Comparison of ENCODE assay signal across 14 cellular contexts in the genomic region with DNA sequence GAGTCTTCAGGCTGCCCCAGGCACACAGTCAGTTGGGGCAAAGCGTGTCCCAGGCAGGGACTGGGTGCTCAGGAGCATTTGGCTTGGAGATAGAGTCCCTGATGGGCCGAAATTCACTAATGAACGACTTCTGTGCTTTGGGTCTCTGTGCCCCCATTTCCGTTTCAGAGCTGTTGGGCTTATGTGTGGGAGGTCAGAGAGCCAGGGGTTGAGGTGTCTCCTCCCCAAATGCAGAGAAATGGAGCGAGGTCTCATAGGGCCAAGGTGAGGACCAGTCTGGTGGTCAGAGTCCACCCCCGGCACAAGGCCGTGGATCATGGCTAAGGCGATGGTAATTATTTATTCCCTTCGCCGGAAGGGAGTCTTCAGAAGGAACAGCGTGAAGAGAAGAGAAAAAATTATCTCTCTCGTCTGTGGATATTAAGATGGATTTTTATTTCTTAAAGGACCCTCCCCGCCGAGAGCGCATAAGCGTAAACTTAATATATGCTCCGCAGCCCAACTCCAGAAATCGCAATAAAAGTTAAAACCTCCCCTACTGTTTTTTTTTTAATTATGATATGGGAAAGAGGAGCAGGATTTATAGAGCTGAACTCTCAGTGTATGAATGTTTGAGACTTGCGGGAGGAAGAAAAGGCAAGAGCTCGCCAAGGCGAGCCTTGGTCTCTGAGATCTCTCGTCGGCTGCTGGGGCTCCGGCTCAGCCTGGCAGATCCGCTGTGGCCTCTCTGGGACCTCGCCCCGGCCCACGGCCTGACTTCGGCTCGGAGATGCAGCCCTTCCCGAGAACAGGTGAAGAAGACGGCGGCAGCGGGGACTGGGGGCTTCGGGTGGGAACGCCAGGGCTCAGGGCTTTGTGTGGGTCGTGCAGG. TPM values are rescaled to one million over a fixed set of nuclear protein-coding genes. Genes with fewer than 3 reads are reported as not detected.
DNase-seq lines count a peak whose midpoint lies in the region; ATAC-seq and TF ChIP-seq lines count a peak whose summit lies in the region.
"Had no signal": no experiment of that assay in that cellular context is flagged by ENCODE, and none has a peak within 500 bp of the region (broad histone marks: within the 10 kb centered on the region; RNA-seq: fewer than 3 reads in every experiment).

No MANE protein-coding gene starts in this region.

- H2BK120ac ChIP-seq in H9 (ENCODE audit: low read depth, low read length, poor library complexity, severe bottlenecking), result no peak overlapping the region

- no peak overlapping the region for H3K27ac ChIP-seq in H9 (ENCODE audit: insufficient read length, low read depth, low read length)

- H3K4ac ChIP-seq in H9 (ENCODE audit: low read depth, low read length), result no peak overlapping the region

- no peak overlapping the region for H2BK5ac ChIP-seq in H9 (ENCODE audit: insufficient read length, low read length)

- H3K9me3 Mint-ChIP-seq in CD14-positive monocyte (peaks cover 2 to 64% (median 31%) of the 10 kb centered on the region in 7 donors), H9 (no peaks in the 10 kb centered on the region; a peak in 2 of 5 replicates), chondrocyte (ENCODE audit: low read depth) (no peaks in the 10 kb centered on the region), nephron progenitor cell (no peaks in the 10 kb centered on the region)

- TF ChIP-seq CTCF in CD14-positive monocyte (IDR thresholded peaks at IDR 0.05) (no peak), H9 (conservative IDR thresholded peaks at IDR 0.05) (no peak), chondrocyte (IDR thresholded peaks at IDR 0.05) (no peak), nephron progenitor cell (IDR thresholded peaks at IDR 0.05) (no peak)

- no peak overlapping the region for H3K4me2 ChIP-seq in H9 (ENCODE audit: insufficient read depth, insufficient read length, low read length)

- H3T11ph ChIP-seq in H9 (ENCODE audit: low read length), result no peak overlapping the region

- H2AFZ ChIP-seq in H9 (ENCODE audit: low read length), result no peak overlapping the region

- H3K4me1 Mint-ChIP-seq in CD14-positive monocyte (peaks cover 37% of the 10 kb centered on the region), H9 (peaks cover 7 to 31% of the 10 kb centered on the region in 2 experiments), chondrocyte (ENCODE audit: low read depth) (peaks cover 20% of the 10 kb centered on the region), nephron progenitor cell (peaks cover 57% of the 10 kb centered on the region)

- H3K4me3 Mint-ChIP-seq in CD14-positive monocyte, result peak overlapping the region; percentile 27 to 85
- peak overlapping the region in 1 of 2 experiments; percentile 40; a peak in 1 of 5 replicates for H3K4me3 Mint-ChIP-seq in H9
- peak overlapping the region; percentile 40 for H3K4me3 Mint-ChIP-seq in chondrocyte (ENCODE audit: unreplicated experiment)
- H3K4me3 Mint-ChIP-seq in nephron progenitor cell, result peak overlapping the region; percentile 98

- peaks cover 99% of the 10 kb centered on the region for H3K27me3 ChIP-seq in H9 (ENCODE audit: insufficient read depth, low read length)

- H2BK20ac ChIP-seq in H9 (ENCODE audit: low read depth, low read length, poor library complexity, severe bottlenecking), result no peak overlapping the region

- 0 out of 2 replicates have a peak overlapping the region, but pooled peaks have one; percentile 83 for H2BK15ac ChIP-seq in H9 (ENCODE audit: low read depth, low read length)

- intact Hi-C loops in CD14-positive monocyte (cut with micrococcal nuclease), result no loop called here

- no peak overlapping the region for H4K91ac ChIP-seq in H9 (ENCODE audit: insufficient read length, low read depth, low read length)

- no peak overlapping the region for H2BK12ac ChIP-seq in H9 (ENCODE audit: insufficient read length, low read depth, low read length)

- H4K20me1 ChIP-seq in H9 (ENCODE audit: control insufficient read depth, insufficient read depth, insufficient read length), result no peaks in the 10 kb centered on the region

- H3K9ac ChIP-seq in H9 (ENCODE audit: extremely low read depth, insufficient read length, low read length), result no peak overlapping the region

- no peak overlapping the region for H3K27ac Mint-ChIP-seq in CD14-positive monocyte
- H3K27ac Mint-ChIP-seq in H9, result no peak overlapping the region
- H3K27ac Mint-ChIP-seq in chondrocyte (ENCODE audit: unreplicated experiment), result no peak overlapping the region
- peak overlapping the region; percentile 99 for H3K27ac Mint-ChIP-seq in nephron progenitor cell

- no peak for ATAC-seq in HG03135 (IDR thresholded peaks at IDR 0.05; ENCODE audit: unreplicated experiment)

- no peak overlapping the region for H3K23ac ChIP-seq in H9 (ENCODE audit: insufficient read length, low read depth, low read length)

- no peak overlapping the region for H3K56ac ChIP-seq in H9 (ENCODE audit: insufficient read length, low read depth, low read length)

- no peak overlapping the region for H3K14ac ChIP-seq in H9 (ENCODE audit: insufficient read depth, low read length)

- no peaks in the 10 kb centered on the region for H3K79me1 ChIP-seq in H9 (ENCODE audit: insufficient read depth, low read depth, low read length, poor library complexity, severe bottlenecking)

- H4K8ac ChIP-seq in H9 (replicated peaks; ENCODE audit: insufficient read length, low read depth, low read length), result no peak overlapping the region

- WGBS in H9 (ENCODE audit: extremely low coverage, insufficient read length, low lambda C conversion rate), result no CpG with 5 or more reads among the region's 37 CpGs

- H3K27me3 Mint-ChIP-seq in CD14-positive monocyte (ENCODE audit: low read depth in 3 of 3) (peaks cover 99 to 100% (median 100%) of the 10 kb centered on the region in 3 donors), H9 (ENCODE audit: low read depth) (peaks cover 100% of the 10 kb centered on the region), chondrocyte (ENCODE audit: low read depth) (peaks cover 93% of the 10 kb centered on the region), nephron progenitor cell (ENCODE audit: low read depth, poor library complexity) (peaks cover 22% of the 10 kb centered on the region)

- no peaks in the 10 kb centered on the region for H3K9me3 ChIP-seq in H9 (ENCODE audit: control insufficient read depth, low read depth, low read length)

- H3K4me1 ChIP-seq in H9 (ENCODE audit: insufficient read depth, low read length), result no peaks in the 10 kb centered on the region

- no peaks in the 10 kb centered on the region for H3K79me2 ChIP-seq in H9 (ENCODE audit: insufficient read depth, low read length)

- H3K23me2 ChIP-seq in H9 (ENCODE audit: insufficient read length, low read depth, low read length, poor library complexity, severe bottlenecking), result no peaks in the 10 kb centered on the region

- DNase-seq in CD14-positive monocyte (ENCODE audit: low spot score) (no peak), H9 (no peak), chondrocyte (ENCODE audit: low spot score) (no peak), nephron progenitor cell (no peak), NCI-H146 (lab: John Stamatoyannopoulos, UW) (no peak), NCI-H345 treated with DMSO at 0.1 percent for 48 hours (lab: John Stamatoyannopoulos, UW; ENCODE audit: unreplicated experiment) (no peak), NCI-H510A (lab: John Stamatoyannopoulos, UW) (no peak)
- DNase-seq: DMS 273 treated with DMSO at 0.1 percent for 48 hours; NCI-H1930; nucleus accumbens; stimulated activated CD4-positive, alpha-beta T cell treated with anti-CD3 and anti-CD28 coated beads, Interleukin-1b, Interleukin-23, amount 100 ng/mL, for 48 hours; stimulated activated naive CD4-positive, alpha-beta T cell treated with Interleukin-2 at 50 U/mL for 16 hours had no signal

- no peak overlapping the region for H4K5ac ChIP-seq in H9 (ENCODE audit: insufficient read length, low read depth, low read length)

- H3K36me3 Mint-ChIP-seq in CD14-positive monocyte (peaks cover 3 to 28% of the 10 kb centered on the region in 2 donors), H9 (ENCODE audit: insufficient read depth in 1 of 3, low read depth in 3 of 3) (no peaks in the 10 kb centered on the region), chondrocyte (ENCODE audit: low read depth) (peaks cover 5% of the 10 kb centered on the region), nephron progenitor cell (ENCODE audit: low read depth) (peaks cover 68% of the 10 kb centered on the region)

- no peak overlapping the region for H2AK5ac ChIP-seq in H9 (ENCODE audit: insufficient read length, low read length)

- no peak overlapping the region for H3K18ac ChIP-seq in H9 (ENCODE audit: insufficient read length, low read depth, low read length)

RNA-seq across cellular contexts. Expression of a gene that starts 6.3 kb away (rescaled TPM):
- polyA plus RNA-seq in CD14-positive monocyte, result not detected
- total RNA-seq in H9 (2021) (not detected in 2 replicates), chondrocyte (not detected in 3 replicates)
- total RNA-seq: fibroblast of lung had no signal

RNA-seq across cellular contexts. Expression of a gene that starts 8.7 kb away (rescaled TPM):
- not detected for polyA plus RNA-seq in CD14-positive monocyte
- not detected in 2 replicates for total RNA-seq in H9 (2021)
- total RNA-seq in chondrocyte, result not detected in 3 replicates
- total RNA-seq: fibroblast of lung had no signal

RNA-seq across cellular contexts. Expression of a gene that starts 15.2 kb away (rescaled TPM):
- not detected for polyA plus RNA-seq in CD14-positive monocyte
- total RNA-seq in H9 (2021) (not detected in 2 replicates), chondrocyte (not detected in 3 replicates)
- total RNA-seq: fibroblast of lung had no signal

RNA-seq across cellular contexts. Expression of a gene that starts 18.9 kb away (rescaled TPM):
- polyA plus RNA-seq in CD14-positive monocyte, result not detected
- total RNA-seq in H9 (2021), result not detected in 2 replicates
- not detected in 3 replicates for total RNA-seq in chondrocyte
- total RNA-seq: fibroblast of lung had no signal
- polyA plus RNA-seq: fibroblast of lung had no signal

RNA-seq across cellular contexts. Expression of a gene that starts 20.7 kb away (rescaled TPM):
- not detected for polyA plus RNA-seq in CD14-positive monocyte
- not detected in 2 replicates for total RNA-seq in H9 (2021)
- total RNA-seq in chondrocyte, result not detected in 3 replicates
- total RNA-seq: fibroblast of lung had no signal
- polyA plus RNA-seq: fibroblast of lung had no signal
